In genomic region chr1:41098657-41099207, GRCh38 we compare ENCODE assay signal across 16 cellular contexts.
DNase-seq lines count a peak whose midpoint lies in the region; ATAC-seq, FAIRE-seq and TF ChIP-seq lines count a peak whose summit lies in the region.
"Had no signal": no experiment of that assay in that cellular context is flagged by ENCODE, and none has a peak within 500 bp of the region (broad histone marks: within the 10 kb centered on the region; RNA-seq: fewer than 3 reads in every experiment).

No MANE protein-coding gene starts in this region.

- no peak overlapping the region for H3K9ac ChIP-seq in GM12878 (ENCODE audit: control insufficient read depth, insufficient read depth, low read length)

- H3K4me3 Mint-ChIP-seq in activated T-helper 2 cell treated with anti-CD3 and anti-CD28 coated beads, Interferon-gamma antibody, Interleukin-2, Interleukin-4, amounts not matched to agents 10 μg/mL and 5 μg/mL and 100 μg/mL, durations not matched to agents 14 hours and 24 hours and 36 hours (ENCODE audit: low read depth) = no peak overlapping the region
- H3K4me3 Mint-ChIP-seq: CD4-positive, alpha-beta memory T cell; IgD-negative memory B cell had no signal

- intact Hi-C loops in GM12878 (cut with micrococcal nuclease; ENCODE audit: unreplicated experiment) = no loop called here
- intact Hi-C loops in left ventricle myocardium inferior (cut with micrococcal nuclease) = no loop called here
- intact Hi-C loops in psoas muscle (cut with DNase I) = no loop called here
- intact Hi-C loops in activated T-helper 2 cell treated with anti-CD3 and anti-CD28 coated beads, Interferon-gamma antibody, Interleukin-2, Interleukin-4, amounts not matched to agents 10 μg/mL and 5 μg/mL and 100 μg/mL, durations not matched to agents 14 hours and 24 hours and 36 hours (cut with micrococcal nuclease) = no loop called here

- no peaks in the 10 kb centered on the region for H3K9me3 Mint-ChIP-seq in activated T-helper 2 cell treated with anti-CD3 and anti-CD28 coated beads, Interferon-gamma antibody, Interleukin-2, Interleukin-4, amounts not matched to agents 10 μg/mL and 5 μg/mL and 100 μg/mL, durations not matched to agents 14 hours and 24 hours and 36 hours
- H3K9me3 Mint-ChIP-seq: CD4-positive, alpha-beta memory T cell; IgD-negative memory B cell had no signal

- H3K9me3 ChIP-seq in GM12878 (replicated peaks; ENCODE audit: control insufficient read depth, insufficient read depth, low read length) (no peaks in the 10 kb centered on the region), left ventricle myocardium inferior (replicated peaks) (no peaks in the 10 kb centered on the region), psoas muscle (no peaks in the 10 kb centered on the region), HAP-1 (no peaks in the 10 kb centered on the region)
- H3K9me3 ChIP-seq: A549, BE2C had no signal

- SMC1A ChIA-PET in GM12878 (lab: Charles Lee; ENCODE audit: uncharacterized antibody, unreplicated experiment) = interaction anchor here (1.0 to 1.3 kb wide), 3 partner anchors 10 to 64 kb away, joined by 3 read pairs; no protein-coding TSS in a partner anchor

- TF ChIP-seq POLR2A in H54 (IDR thresholded peaks at IDR 0.05; ENCODE audit: low read depth, low read length) = no peak
- no peak for TF ChIP-seq POLR2A in GM12878 (IDR thresholded peaks at IDR 0.05; ENCODE audit: low read depth, low read length)

- TF ChIP-seq CTCF in GM12878 (IDR thresholded peaks at IDR 0.05 in 2 of 3, conservative IDR thresholded peaks at IDR 0.05 in 1 of 3; ENCODE audit: control insufficient read depth in 2 of 3, extremely low read depth in 1 of 3, insufficient read depth in 1 of 3, low read depth in 3 of 3, low read length in 3 of 3) (no peak), left ventricle myocardium inferior (IDR thresholded peaks at IDR 0.05; ENCODE audit: borderline replicate concordance) (no peak), psoas muscle (IDR thresholded peaks at IDR 0.05) (no peak)

- no peak overlapping the region for H3K4me3 ChIP-seq in GM12878
- H3K4me3 ChIP-seq in left ventricle myocardium inferior = no peak overlapping the region
- no peak overlapping the region for H3K4me3 ChIP-seq in psoas muscle
- H3K4me3 ChIP-seq in HAP-1 = no peak overlapping the region
- H3K4me3 ChIP-seq: A549 had no signal

- H3K36me3 ChIP-seq in GM12878 (ENCODE audit: control insufficient read depth in 2 of 2, insufficient read depth in 2 of 2, low read length in 1 of 2) = no peaks in the 10 kb centered on the region
- H3K36me3 ChIP-seq in left ventricle myocardium inferior = no peaks in the 10 kb centered on the region
- no peaks in the 10 kb centered on the region for H3K36me3 ChIP-seq in psoas muscle (ENCODE audit: insufficient read depth in 1 of 2, low read depth in 1 of 2)
- H3K36me3 ChIP-seq in HAP-1 (replicated peaks) = no peaks in the 10 kb centered on the region; the same call in 1 of the 2 replicates
- H3K36me3 ChIP-seq: BE2C had no signal

- H3K4me1 ChIP-seq in GM12878 (ENCODE audit: control insufficient read depth, insufficient read depth, low read length) = no peaks in the 10 kb centered on the region; the same call in 1 of the 2 replicates
- peaks cover 41% of the 10 kb centered on the region for H3K4me1 ChIP-seq in left ventricle myocardium inferior
- peaks cover 28% of the 10 kb centered on the region for H3K4me1 ChIP-seq in psoas muscle
- no peaks in the 10 kb centered on the region for H3K4me1 ChIP-seq in HAP-1
- H3K4me1 ChIP-seq: BE2C had no signal

- no peak overlapping the region for H2AFZ ChIP-seq in GM12878 (ENCODE audit: control insufficient read depth, low read depth, low read length)

- no peaks in the 10 kb centered on the region for H3K27me3 Mint-ChIP-seq in activated T-helper 2 cell treated with anti-CD3 and anti-CD28 coated beads, Interferon-gamma antibody, Interleukin-2, Interleukin-4, amounts not matched to agents 10 μg/mL and 5 μg/mL and 100 μg/mL, durations not matched to agents 14 hours and 24 hours and 36 hours (ENCODE audit: low read depth)
- H3K27me3 Mint-ChIP-seq: CD4-positive, alpha-beta memory T cell; IgD-negative memory B cell had no signal

- WGBS in GM12878 (ENCODE audit: insufficient coverage, insufficient replicate concordance, low lambda C conversion rate, missing lambda C conversion rate) = 100% methylated on average over 2 of the region's 4 CpGs
- 29 to 46% (median 36%) methylated on average over 4 of the region's 4 CpGs for WGBS in psoas muscle, 3 donors

- no peaks in the 10 kb centered on the region for H3K27me3 ChIP-seq in GM12878 (replicated peaks in 1 of 2; ENCODE audit: control insufficient read depth in 2 of 2, insufficient read depth in 2 of 2, low read length in 1 of 2)
- H3K27me3 ChIP-seq in left ventricle myocardium inferior (ENCODE audit: low read depth) = no peaks in the 10 kb centered on the region
- H3K27me3 ChIP-seq in psoas muscle (ENCODE audit: insufficient read depth in 3 of 3, low read length in 2 of 3) = no peaks in the 10 kb centered on the region
- no peaks in the 10 kb centered on the region for H3K27me3 ChIP-seq in HAP-1 (ENCODE audit: low read depth)
- H3K27me3 ChIP-seq: BE2C had no signal

- DNase-seq in H54 (ENCODE audit: insufficient read length, low spot score) (no peak), GM12878 (ENCODE audit: low read depth, low spot score) (no peak), left ventricle myocardium inferior (peak; percentile 28), psoas muscle (no peak), HAP-1 (ENCODE audit: low spot score in 2 of 2) (no peak)
- no peak for DNase-seq in activated T-helper 2 cell treated with anti-CD3 and anti-CD28 coated beads, Interferon-gamma antibody, Interleukin-2, Interleukin-4, amounts not matched to agents 10 μg/mL and 5 μg/mL and 100 μg/mL, durations not matched to agents 14 hours and 24 hours and 36 hours (ENCODE audit: low spot score)
- DNase-seq in stimulated activated CD8-positive, alpha-beta memory T cell treated with anti-CD3 and anti-CD28 coated beads, Interleukin-4, amount 100 ng/mL, for 48 hours = no peak
- DNase-seq: BE2C; CD4-positive, alpha-beta memory T cell; DMS79; GOT3; HCEC 1CT had no signal

- RAD21 ChIA-PET in GM12878 (lab: Charles Lee; ENCODE audit: unreplicated experiment) = no interaction called here

- H3K27ac Mint-ChIP-seq in activated T-helper 2 cell treated with anti-CD3 and anti-CD28 coated beads, Interferon-gamma antibody, Interleukin-2, Interleukin-4, amounts not matched to agents 10 μg/mL and 5 μg/mL and 100 μg/mL, durations not matched to agents 14 hours and 24 hours and 36 hours = no peak overlapping the region

- in situ Hi-C loops in GM12878 (cut with MboI) = no loop called here
- in situ Hi-C loops in HAP-1 (cut with MboI; ENCODE audit: low sequenced_read_pairs) = no loop called here

- peak; percentile 27 for FAIRE-seq in H54 (lab: Jason Lieb, UNC)
- FAIRE-seq in GM12878 (lab: Jason Lieb, UNC) = no peak
- FAIRE-seq: A549, GM12891 had no signal

- no peaks in the 10 kb centered on the region for H3K79me2 ChIP-seq in GM12878 (ENCODE audit: control insufficient read depth, insufficient read depth, low read length)

- ATAC-seq in GM12878 (no peak), psoas muscle (peak in 3 of 4 donors; percentile 44 to 61 (median 47))
- ATAC-seq: A549 had no signal

- no peak for TF ChIP-seq RAD21 in GM12878 (IDR thresholded peaks at IDR 0.05; ENCODE audit: insufficient read depth, low read depth, low read length)

- H3K4me2 ChIP-seq in GM12878 (ENCODE audit: control insufficient read depth, insufficient read depth) = no peak overlapping the region
- H3K4me2 ChIP-seq: A549 had no signal

- no peaks in the 10 kb centered on the region for H3K36me3 Mint-ChIP-seq in activated T-helper 2 cell treated with anti-CD3 and anti-CD28 coated beads, Interferon-gamma antibody, Interleukin-2, Interleukin-4, amounts not matched to agents 10 μg/mL and 5 μg/mL and 100 μg/mL, durations not matched to agents 14 hours and 24 hours and 36 hours (ENCODE audit: low read depth)

- CTCF ChIA-PET in GM12878 (lab: Yijun Ruan, JAX) = no interaction called here

- H4K20me1 ChIP-seq in GM12878 (ENCODE audit: control insufficient read depth, insufficient read depth) = no peaks in the 10 kb centered on the region

- BruUV-seq in GM12878 (replicated peaks; lab: Mats Ljungman, UMichigan) = TSS peak; percentile 12

- no peak overlapping the region for H3K27ac ChIP-seq in GM12878 (ENCODE audit: control insufficient read depth, insufficient read depth)
- peak overlapping the region; percentile 16 for H3K27ac ChIP-seq in left ventricle myocardium inferior (replicated peaks)
- no peak overlapping the region for H3K27ac ChIP-seq in psoas muscle
- H3K27ac ChIP-seq: A549, C4-2B had no signal

- H3K4me1 Mint-ChIP-seq in activated T-helper 2 cell treated with anti-CD3 and anti-CD28 coated beads, Interferon-gamma antibody, Interleukin-2, Interleukin-4, amounts not matched to agents 10 μg/mL and 5 μg/mL and 100 μg/mL, durations not matched to agents 14 hours and 24 hours and 36 hours (ENCODE audit: low read depth) = peaks cover 1% of the 10 kb centered on the region
- H3K4me1 Mint-ChIP-seq: CD4-positive, alpha-beta memory T cell had no signal

- TF ChIP-seq EP300 in GM12878 (IDR thresholded peaks at IDR 0.05; ENCODE audit: borderline replicate concordance in 1 of 2, control insufficient read depth in 1 of 2, low read depth in 2 of 2, low read length in 2 of 2) = no peak

- POLR2A ChIA-PET in GM12878 (lab: Charles Lee) = no interaction called here

TF ChIP-seq in GM12878, 131 proteins besides CTCF, POLR2A, EP300 and RAD21 (continues in another document):
- TF ChIP-seq MAX (IDR thresholded peaks at IDR 0.05; ENCODE audit: low read depth, low read length) = no peak
